21 cellular contexts compared by ENCODE assay signal in genomic region chr1:233255145-233255544, GRCh38. TPM values are rescaled to one million over a fixed set of nuclear protein-coding genes. Genes with fewer than 3 reads are reported as not detected.
DNase-seq lines count a peak whose midpoint lies in the region; ATAC-seq, FAIRE-seq and TF ChIP-seq lines count a peak whose summit lies in the region.
"Had no signal": no experiment of that assay in that cellular context is flagged by ENCODE, and none has a peak within 500 bp of the region (broad histone marks: within the 10 kb centered on the region; RNA-seq: fewer than 3 reads in every experiment).

No MANE protein-coding gene starts in this region.

- peaks cover 70% of the 10 kb centered on the region for H3K79me2 ChIP-seq in GM23338 (replicated peaks; ENCODE audit: insufficient read depth)

- H3K27me3 Mint-ChIP-seq in GM23338 (ENCODE audit: insufficient read depth, low read depth, poor library complexity), result peaks cover 2% of the 10 kb centered on the region
- H3K27me3 Mint-ChIP-seq in endodermal cell (ENCODE audit: insufficient read depth), result no peaks in the 10 kb centered on the region
- no peaks in the 10 kb centered on the region for H3K27me3 Mint-ChIP-seq in activated CD8-positive, alpha-beta T cell treated with anti-CD3 and anti-CD28 coated beads, Interleukin-2, amount 10 ng/mL, durations not matched to agents 7 days and 5 days (ENCODE audit: low read depth)
- H3K27me3 Mint-ChIP-seq: B cell had no signal

- H3K27ac ChIP-seq in A549 (no peak overlapping the region), GM23338 (ENCODE audit: low read depth) (0 out of 2 replicates have a peak overlapping the region, but pooled peaks have one; percentile 29), SJSA1 (no peak overlapping the region), endodermal cell (ENCODE audit: low read depth, low read length) (no peak overlapping the region), WERI-Rb-1 (no peak overlapping the region)
- H3K27ac ChIP-seq: 22Rv1; BLaER1 treated with 17β-estradiol and CSF1 and Interleukin-3, amounts not matched to agents 10 nM and 100 nM; HL-60 had no signal

- no peak overlapping the region for H2AFZ ChIP-seq in GM23338

- TF ChIP-seq CTCF in A549 (IDR thresholded peaks at IDR 0.05), result no peak
- TF ChIP-seq CTCF in GM23338 (conservative IDR thresholded peaks at IDR 0.05; ENCODE audit: low read depth in 2 of 2), result no peak
- TF ChIP-seq CTCF in endodermal cell (conservative IDR thresholded peaks at IDR 0.05), result no peak
- no peak for TF ChIP-seq CTCF in WERI-Rb-1 (IDR thresholded peaks at IDR 0.05; ENCODE audit: low read depth, low read length)

- H3K9me3 Mint-ChIP-seq in GM23338 (no peaks in the 10 kb centered on the region), endodermal cell (no peaks in the 10 kb centered on the region)
- H3K9me3 Mint-ChIP-seq in activated CD8-positive, alpha-beta T cell treated with anti-CD3 and anti-CD28 coated beads, Interleukin-2, amount 10 ng/mL, durations not matched to agents 7 days and 5 days (ENCODE audit: insufficient read depth), result no peaks in the 10 kb centered on the region
- H3K9me3 Mint-ChIP-seq: CD8-positive, alpha-beta T cell; H9 had no signal

- H3K4me3 ChIP-seq in A549 (no peak overlapping the region), GM23338 (no peak overlapping the region), SJSA1 (no peak overlapping the region), endodermal cell (ENCODE audit: low read length) (no peak overlapping the region), WERI-Rb-1 (ENCODE audit: low read depth, low read length) (no peak overlapping the region)
- H3K4me3 ChIP-seq: BLaER1 treated with 17β-estradiol and CSF1 and Interleukin-3, amounts not matched to agents 10 nM and 100 nM had no signal

- H3K4me3 Mint-ChIP-seq in GM23338 (no peak overlapping the region), endodermal cell (no peak overlapping the region)
- no peak overlapping the region for H3K4me3 Mint-ChIP-seq in activated CD8-positive, alpha-beta T cell treated with anti-CD3 and anti-CD28 coated beads, Interleukin-2, amount 10 ng/mL, durations not matched to agents 7 days and 5 days
- H3K4me3 Mint-ChIP-seq: B cell; CD8-positive, alpha-beta T cell; H9 had no signal

- H3K4me2 ChIP-seq in A549, result 0 out of 3 replicates have a peak overlapping the region, but pooled peaks have one; percentile 9
- no peak overlapping the region for H3K4me2 ChIP-seq in GM23338
- H3K4me2 ChIP-seq: BLaER1 treated with 17β-estradiol and CSF1 and Interleukin-3, amounts not matched to agents 10 nM and 100 nM had no signal

- H4K20me1 ChIP-seq in GM23338 (replicated peaks; ENCODE audit: insufficient read depth), result peaks cover 26% of the 10 kb centered on the region
- H4K20me1 ChIP-seq: BLaER1 treated with 17β-estradiol and CSF1 and Interleukin-3, amounts not matched to agents 10 nM and 100 nM had no signal

- TF ChIP-seq POLR2A in A549 (IDR thresholded peaks at IDR 0.05; ENCODE audit: low read length), result no peak

- 83% methylated on average over 5 of the region's 5 CpGs for WGBS in A549 (ENCODE audit: missing lambda C conversion rate)
- 89 to 92% methylated on average over 5 of the region's 5 CpGs for WGBS in endodermal cell (ENCODE audit: insufficient coverage in 1 of 2, insufficient read length in 1 of 2), 2 experiments

- H3K9ac ChIP-seq in endodermal cell (ENCODE audit: extremely low read depth, low read length, poor library complexity, severe bottlenecking), result no peak overlapping the region
- H3K9ac ChIP-seq: BLaER1 treated with 17β-estradiol and CSF1 and Interleukin-3, amounts not matched to agents 10 nM and 100 nM had no signal

- H3F3A ChIP-seq in GM23338 (replicated peaks; ENCODE audit: low read depth), result no peaks in the 10 kb centered on the region

- no peak; a peak in 1 of 6 replicates for ATAC-seq in A549
- ATAC-seq in GM23338, result no peak
- ATAC-seq in activated CD8-positive, alpha-beta T cell treated with anti-CD3 and anti-CD28 coated beads, Interleukin-2, amount 10 ng/mL, durations not matched to agents 7 days and 5 days, result no peak
- ATAC-seq: CD8-positive, alpha-beta T cell; HepG2 had no signal

- POLR2A ChIA-PET in A549 (lab: Yijun Ruan, JAX), result no interaction called here
- POLR2A ChIA-PET in activated CD8-positive, alpha-beta T cell treated with anti-CD3 and anti-CD28 coated beads, Interleukin-2, amount 10 ng/mL, durations not matched to agents 7 days and 5 days (lab: Charles Lee), result no interaction called here

- CTCF ChIA-PET in A549 (lab: Yijun Ruan, JAX), result no interaction called here
- CTCF ChIA-PET in activated CD8-positive, alpha-beta T cell treated with anti-CD3 and anti-CD28 coated beads, Interleukin-2, amount 10 ng/mL, durations not matched to agents 7 days and 5 days (lab: Charles Lee), result interaction anchor here (1.1 kb wide), 1 partner anchor 50 kb away, joined by 3 read pairs; no protein-coding TSS in a partner anchor

- DNase-seq in A549 (ENCODE audit: low read depth in 1 of 2, low spot score in 1 of 2) (no peak), GM23338 (ENCODE audit: low spot score) (no peak), SJSA1 (ENCODE audit: low read depth in 1 of 2, low spot score in 2 of 2) (peak; percentile 73 to 83), endodermal cell (peak; percentile 32), A172 (ENCODE audit: low spot score) (no peak), NCI-H82 treated with DMSO at 0.1 percent for 48 hours (lab: John Stamatoyannopoulos, UW; ENCODE audit: unreplicated experiment) (no peak), WERI-Rb-1 (no peak)
- no peak for DNase-seq in activated CD8-positive, alpha-beta T cell treated with anti-CD3 and anti-CD28 coated beads, Interleukin-2, amount 10 ng/mL, durations not matched to agents 7 days and 5 days
- DNase-seq: CD8-positive, alpha-beta T cell; COR-L47; DMS153; DMS79; GDM1; H9; KG1 had no signal

- no peak for TF ChIP-seq EP300 in A549 (IDR thresholded peaks at IDR 0.05)

- H3K36me3 Mint-ChIP-seq in GM23338 (ENCODE audit: low read depth) (peaks cover 59% of the 10 kb centered on the region), endodermal cell (ENCODE audit: low read depth) (peaks cover 45% of the 10 kb centered on the region)
- peaks cover 32% of the 10 kb centered on the region for H3K36me3 Mint-ChIP-seq in activated CD8-positive, alpha-beta T cell treated with anti-CD3 and anti-CD28 coated beads, Interleukin-2, amount 10 ng/mL, durations not matched to agents 7 days and 5 days (ENCODE audit: low read depth)

- H3K36me3 ChIP-seq in GM23338 (ENCODE audit: insufficient read depth) (peaks cover 29% of the 10 kb centered on the region), SJSA1 (peaks cover 41% of the 10 kb centered on the region), endodermal cell (ENCODE audit: control insufficient read depth, insufficient read depth, low read length) (no peaks in the 10 kb centered on the region), WERI-Rb-1 (peaks cover 22% of the 10 kb centered on the region)

- H3K27me3 ChIP-seq in GM23338 (ENCODE audit: insufficient read depth), result no peaks in the 10 kb centered on the region
- no peaks in the 10 kb centered on the region for H3K27me3 ChIP-seq in SJSA1 (replicated peaks)
- H3K27me3 ChIP-seq in endodermal cell (ENCODE audit: control insufficient read depth, insufficient read depth, low read length, poor library complexity, severe bottlenecking), result no peaks in the 10 kb centered on the region
- no peaks in the 10 kb centered on the region for H3K27me3 ChIP-seq in WERI-Rb-1 (ENCODE audit: insufficient read depth, low read depth, severe bottlenecking)
- H3K27me3 ChIP-seq: BLaER1 treated with 17β-estradiol and CSF1 and Interleukin-3, amounts not matched to agents 10 nM and 100 nM had no signal

- H3K9me2 ChIP-seq in GM23338 (ENCODE audit: insufficient read depth), result no peaks in the 10 kb centered on the region

- TF ChIP-seq RAD21 in A549 (conservative IDR thresholded peaks at IDR 0.05 in 1 of 2, IDR thresholded peaks at IDR 0.05 in 1 of 2), result no peak

- H3K4me1 ChIP-seq in A549 (peaks cover 20% of the 10 kb centered on the region), GM23338 (ENCODE audit: insufficient read depth) (no peaks in the 10 kb centered on the region; the same call in 1 of the 2 replicates), SJSA1 (replicated peaks) (peaks cover 23% of the 10 kb centered on the region), endodermal cell (ENCODE audit: control insufficient read depth, insufficient read depth, low read length) (no peaks in the 10 kb centered on the region)

- FAIRE-seq in A549 (lab: Jason Lieb, UNC), result no peak
- FAIRE-seq: H1, HepG2 had no signal

- H3K27ac Mint-ChIP-seq in GM23338, result no peak overlapping the region
- H3K27ac Mint-ChIP-seq in endodermal cell, result no peak overlapping the region
- no peak overlapping the region for H3K27ac Mint-ChIP-seq in activated CD8-positive, alpha-beta T cell treated with anti-CD3 and anti-CD28 coated beads, Interleukin-2, amount 10 ng/mL, durations not matched to agents 7 days and 5 days
- H3K27ac Mint-ChIP-seq: B cell; CD8-positive, alpha-beta T cell had no signal

- H3K4me1 Mint-ChIP-seq in GM23338 (peaks cover 30% of the 10 kb centered on the region), endodermal cell (peaks cover 11% of the 10 kb centered on the region)
- H3K4me1 Mint-ChIP-seq in activated CD8-positive, alpha-beta T cell treated with anti-CD3 and anti-CD28 coated beads, Interleukin-2, amount 10 ng/mL, durations not matched to agents 7 days and 5 days (ENCODE audit: low read depth), result peaks cover 8% of the 10 kb centered on the region
- H3K4me1 Mint-ChIP-seq: B cell had no signal

- H3K9me3 ChIP-seq in A549 (no peaks in the 10 kb centered on the region), SJSA1 (replicated peaks) (no peaks in the 10 kb centered on the region), endodermal cell (ENCODE audit: control insufficient read depth, low read length) (no peaks in the 10 kb centered on the region), WERI-Rb-1 (ENCODE audit: severe bottlenecking) (no peaks in the 10 kb centered on the region)
- H3K9me3 ChIP-seq: BLaER1 treated with 17β-estradiol and CSF1 and Interleukin-3, amounts not matched to agents 10 nM and 100 nM had no signal

TF ChIP-seq in GM23338, 12 proteins besides CTCF, POLR2A, EP300 and RAD21 (continues in another document):
- no peak for TF ChIP-seq EZH2phosphoT487 (IDR thresholded peaks at IDR 0.05; ENCODE audit: unreplicated experiment)

RNA-seq across cellular contexts. Expression of gene PCNX2, which starts 40.4 kb away (rescaled TPM):
- polyA plus RNA-seq in A549 (2011; rRNA removed) (27.2 and 31.5 TPM in 2 replicates), A549 (2017; fragmentation: RNase III; extraction: RNeasy Plus Mini Kit Qiagen cat#74134 plus additional on column Dnase treatment) (8.7 to 9.0 TPM (median 8.8 TPM) in 3 replicates), GM23338 (2016; fragmentation: Nextera tagmentation; extraction: Ambion mirVana) (42.6 and 42.9 TPM in 2 replicates)
- 11.3 and 13.9 TPM in 2 replicates for polyA plus RNA-seq in A549 (2012; cell fraction: cytosol; rRNA removed)
- polyA plus RNA-seq in A549 (2012; cell fraction: nucleus; rRNA removed), result 33.4 and 41.8 TPM in 2 replicates
- polyA minus RNA-seq in A549 (2011; rRNA and poly(A)+ RNA removed), result 207 and 209 TPM in 2 replicates
- 61.2 and 88.3 TPM in 2 replicates for total RNA-seq in GM23338 (2014; rRNA removed; shearing (Covaris generic))
- 2.3 and 11.0 TPM in 2 replicates for total RNA-seq in SJSA1 (2014; rRNA removed; shearing (Covaris generic))
- total RNA-seq in endodermal cell, result 10 to 100 TPM; 23.9 to 39.1 TPM
- 11.8 TPM for polyA plus RNA-seq in endodermal cell (2013, experiment 1 of 2)
- 6.7 TPM for polyA plus RNA-seq in endodermal cell (2013, experiment 2 of 2)
- total RNA-seq in activated CD8-positive, alpha-beta T cell treated with anti-CD3 and anti-CD28 coated beads, Interleukin-2, amount 10 ng/mL, durations not matched to agents 7 days and 5 days, result 10 to 100 TPM; 17.7 to 18.6 TPM
- total RNA-seq in A172 (2014; rRNA removed; shearing (Covaris generic)), result 7.2 and 10.5 TPM in 2 replicates

Comparison
In these comparisons a context has a peak if more than half of its experiments do, and no peak if none do; other contexts are left out.
1. DNase-seq: peak in SJSA1 (2 of 2) and endodermal cell (single experiment); none in A549 (0 of 2), GM23338 (single experiment), activated CD8-positive, alpha-beta T cell treated with anti-CD3 and anti-CD28 coated beads, Interleukin-2, amount 10 ng/mL, durations not matched to agents 7 days and 5 days (single experiment), A172 (single experiment), NCI-H82 treated with DMSO at 0.1 percent for 48 hours (single experiment) and WERI-Rb-1 (single experiment).